Comparison of ENCODE assay signal across 9 cellular contexts in genomic region chr4:47519239-47519883, GRCh38. TPM values are rescaled to one million over a fixed set of nuclear protein-coding genes. Genes with fewer than 3 reads are reported as not detected.
DNase-seq lines count a peak whose midpoint lies in the region; ATAC-seq lines count a peak whose summit lies in the region.
"Had no signal": no experiment of that assay in that cellular context is flagged by ENCODE, and none has a peak within 500 bp of the region (broad histone marks: within the 10 kb centered on the region; RNA-seq: fewer than 3 reads in every experiment).

No MANE protein-coding gene starts in this region.

- peak overlapping the region in 2 of 4 donors; percentile 1 to 24 for H3K4me3 Mint-ChIP-seq in IgD-negative memory B cell
- no peak overlapping the region for H3K4me3 Mint-ChIP-seq in memory B cell

- H3K27me3 Mint-ChIP-seq in IgD-negative memory B cell, result no peaks in the 10 kb centered on the region
- no peaks in the 10 kb centered on the region for H3K27me3 Mint-ChIP-seq in memory B cell

- H3K9me3 Mint-ChIP-seq in IgD-negative memory B cell, result no peaks in the 10 kb centered on the region
- no peaks in the 10 kb centered on the region for H3K9me3 Mint-ChIP-seq in memory B cell

- ATAC-seq in GM18861 (IDR thresholded peaks at IDR 0.05; ENCODE audit: unreplicated experiment) (peak; percentile 99), HG02588 (IDR thresholded peaks at IDR 0.05; ENCODE audit: unreplicated experiment) (peak; percentile 100), memory B cell (ENCODE audit: low read depth) (peak; percentile 100)

- peaks cover 3% of the 10 kb centered on the region for H3K36me3 Mint-ChIP-seq in IgD-negative memory B cell
- peaks cover 26% of the 10 kb centered on the region for H3K36me3 Mint-ChIP-seq in memory B cell

- peaks cover 16 to 23% (median 18%) of the 10 kb centered on the region in 3 donors for H3K4me1 Mint-ChIP-seq in IgD-negative memory B cell
- peaks cover 18% of the 10 kb centered on the region for H3K4me1 Mint-ChIP-seq in memory B cell

- H3K27ac Mint-ChIP-seq in IgD-negative memory B cell (peak overlapping the region in 2 of 3 donors; percentile 36 to 55), memory B cell (no peak overlapping the region)

- DNase-seq in memory B cell (ENCODE audit: low spot score in 2 of 2) (peak in 1 of 2 donors; percentile 9), DMS 273 treated with DMSO at 0.1 percent for 48 hours (lab: John Stamatoyannopoulos, UW) (no peak), GM03348 (ENCODE audit: low spot score) (no peak), NCI-H510A treated with DMSO at 0.1 percent for 48 hours (lab: John Stamatoyannopoulos, UW) (no peak), NCI-H2227 (lab: John Stamatoyannopoulos, UW; ENCODE audit: unreplicated experiment) (no peak)
- DNase-seq: NCI-H510A had no signal

RNA-seq across cellular contexts. Expression of gene ATP10D, which starts 34.3 kb away (rescaled TPM):
- polyA plus RNA-seq in IgD-negative memory B cell, result 16.2 TPM

RNA-seq across cellular contexts. Expression of gene COMMD8, which starts 55.9 kb away (rescaled TPM):
- 44.6 TPM for polyA plus RNA-seq in IgD-negative memory B cell
